Comparison of ENCODE assay signal across 19 cellular contexts in the genomic region with DNA sequence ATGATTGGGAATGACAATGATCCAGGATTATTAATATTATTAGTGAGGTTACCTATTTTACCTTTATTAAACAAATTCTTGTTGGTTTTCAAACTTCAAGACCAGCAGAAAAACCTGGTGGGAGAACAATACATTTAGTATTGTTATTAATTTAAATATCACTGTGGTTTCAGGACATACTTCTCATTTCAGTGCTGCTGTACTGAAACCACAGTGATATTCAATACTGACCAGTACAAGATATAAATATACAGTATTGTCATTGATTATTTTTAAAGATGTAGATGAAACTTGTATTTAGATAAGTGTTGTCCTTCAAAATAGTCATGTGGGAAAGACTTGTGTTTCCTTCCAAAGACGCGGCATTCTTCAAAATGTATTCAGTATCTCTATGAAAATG.
DNase-seq lines count a peak whose midpoint lies in the region; ATAC-seq, FAIRE-seq and TF ChIP-seq lines count a peak whose summit lies in the region.
"Had no signal": no experiment of that assay in that cellular context is flagged by ENCODE, and none has a peak within 500 bp of the region (broad histone marks: within the 10 kb centered on the region; RNA-seq: fewer than 3 reads in every experiment).

No MANE protein-coding gene starts in this region.

- POLR2A ChIA-PET in GM12878 (lab: Charles Lee): no interaction called here

- no TSS peak for BruUV-seq in GM12878 (replicated peaks; lab: Mats Ljungman, UMichigan)

- peak overlapping the region; percentile 80 for H3K4me2 ChIP-seq in BLaER1
- no peak overlapping the region; the same call in 1 of the 2 replicates for H3K4me2 ChIP-seq in GM12878 (ENCODE audit: control insufficient read depth, insufficient read depth)
- H3K4me2 ChIP-seq: A549 had no signal

- intact Hi-C loops in GM12878 (cut with micrococcal nuclease; ENCODE audit: unreplicated experiment): loop anchor here (5.0 kb wide), 2 partner anchors 139 to 889 kb away; no protein-coding TSS in a partner anchor
- intact Hi-C loops in left lung (cut with DNase I): no loop called here

- TF ChIP-seq CTCF in GM12878 (IDR thresholded peaks at IDR 0.05 in 2 of 3, conservative IDR thresholded peaks at IDR 0.05 in 1 of 3; ENCODE audit: control insufficient read depth in 2 of 3, extremely low read depth in 1 of 3, insufficient read depth in 1 of 3, low read depth in 3 of 3, low read length in 3 of 3): no peak
- no peak for TF ChIP-seq CTCF in left lung (IDR thresholded peaks at IDR 0.05)

- TF ChIP-seq EP300 in GM12878 (IDR thresholded peaks at IDR 0.05; ENCODE audit: borderline replicate concordance in 1 of 2, control insufficient read depth in 1 of 2, low read depth in 2 of 2, low read length in 2 of 2): no peak

- H3K27ac ChIP-seq in BLaER1 (0 out of 2 replicates have a peak overlapping the region, but pooled peaks have one; percentile 14), GM12878 (ENCODE audit: control insufficient read depth, insufficient read depth) (no peak overlapping the region), left lung (no peak overlapping the region), SJCRH30 (no peak overlapping the region)
- H3K27ac ChIP-seq: 22Rv1, A549, C4-2B had no signal

- SMC1A ChIA-PET in GM12878 (lab: Charles Lee; ENCODE audit: uncharacterized antibody, unreplicated experiment): no interaction called here

- H2AFZ ChIP-seq in GM12878 (ENCODE audit: control insufficient read depth, low read depth, low read length): no peak overlapping the region

- RAD21 ChIA-PET in GM12878 (lab: Charles Lee; ENCODE audit: unreplicated experiment): interaction anchor here (1.2 kb wide), 1 partner anchor 328 kb away, joined by 4 read pairs; no protein-coding TSS in a partner anchor

- H3K79me2 ChIP-seq in GM12878 (ENCODE audit: control insufficient read depth, insufficient read depth, low read length): no peaks in the 10 kb centered on the region

- TF ChIP-seq RAD21 in GM12878 (IDR thresholded peaks at IDR 0.05; ENCODE audit: insufficient read depth, low read depth, low read length): no peak

- H3K4me3 ChIP-seq in BLaER1 (no peak overlapping the region), GM12878 (no peak overlapping the region), left lung (no peak overlapping the region), SJCRH30 (no peak overlapping the region)
- H3K4me3 ChIP-seq: A549 had no signal

- DNase-seq in GM12878 (ENCODE audit: low read depth, low spot score): no peak
- DNase-seq in left lung: no peak
- DNase-seq in SJCRH30: no peak
- DNase-seq in kidney tubule cell (ENCODE audit: low spot score): no peak
- DNase-seq: AML-193; Caco-2; Calu3; CD4-positive, alpha-beta T cell; CD8-positive, alpha-beta T cell; DMS79 treated with DMSO at 0.1 percent for 48 hours; GF-D8 had no signal

- H3K36me3 ChIP-seq in BLaER1: no peaks in the 10 kb centered on the region; the same call in 1 of the 2 replicates
- H3K36me3 ChIP-seq in GM12878 (ENCODE audit: control insufficient read depth in 2 of 2, insufficient read depth in 2 of 2, low read length in 1 of 2): no peaks in the 10 kb centered on the region
- H3K36me3 ChIP-seq in left lung: no peaks in the 10 kb centered on the region
- no peaks in the 10 kb centered on the region for H3K36me3 ChIP-seq in SJCRH30

- WGBS in GM12878 (ENCODE audit: insufficient coverage, insufficient replicate concordance, low lambda C conversion rate, missing lambda C conversion rate): 98% methylated on average over 2 of the region's 2 CpGs

- FAIRE-seq in GM12878 (lab: Jason Lieb, UNC): no peak
- FAIRE-seq: A549, G401.6, GM12892, GM18507 had no signal

- no peaks in the 10 kb centered on the region for H4K20me1 ChIP-seq in BLaER1
- H4K20me1 ChIP-seq in GM12878 (ENCODE audit: control insufficient read depth, insufficient read depth): no peaks in the 10 kb centered on the region

- CTCF ChIA-PET in GM12878 (lab: Yijun Ruan, JAX): interaction anchor here (1.2 kb wide), 1 partner anchor 21 kb away, joined by 3 read pairs; no protein-coding TSS in a partner anchor

- H3K4me1 ChIP-seq in BLaER1 (peaks cover 59% of the 10 kb centered on the region), GM12878 (ENCODE audit: control insufficient read depth, insufficient read depth, low read length) (peaks cover 26% of the 10 kb centered on the region), left lung (no peaks in the 10 kb centered on the region), SJCRH30 (no peaks in the 10 kb centered on the region)
- H3K4me1 ChIP-seq: A549, Caco-2 had no signal

- TF ChIP-seq POLR2A in GM12878 (IDR thresholded peaks at IDR 0.05; ENCODE audit: low read depth, low read length): no peak

- peaks cover 24% of the 10 kb centered on the region; the same call in 1 of the 2 replicates for H3K9me3 ChIP-seq in BLaER1
- peaks cover 6% of the 10 kb centered on the region; the same call in 2 of the 3 replicates for H3K9me3 ChIP-seq in GM12878 (replicated peaks; ENCODE audit: control insufficient read depth, insufficient read depth, low read length)
- H3K9me3 ChIP-seq in left lung: no peaks in the 10 kb centered on the region
- H3K9me3 ChIP-seq in SJCRH30 (replicated peaks): no peaks in the 10 kb centered on the region
- H3K9me3 ChIP-seq: A549, Caco-2 had no signal

- H3K27me3 ChIP-seq in BLaER1 (no peaks in the 10 kb centered on the region), GM12878 (replicated peaks in 1 of 2; ENCODE audit: control insufficient read depth in 2 of 2, insufficient read depth in 2 of 2, low read length in 1 of 2) (no peaks in the 10 kb centered on the region), left lung (no peaks in the 10 kb centered on the region), SJCRH30 (no peaks in the 10 kb centered on the region)

- in situ Hi-C loops in GM12878 (cut with MboI): loop anchor here (5.0 kb wide), 1 partner anchor 329 kb away; no protein-coding TSS in a partner anchor

- H3K9ac ChIP-seq in BLaER1 (no peak overlapping the region), GM12878 (ENCODE audit: control insufficient read depth, insufficient read depth, low read length) (no peak overlapping the region)

- peak; percentile 28 for ATAC-seq in HG02885 (IDR thresholded peaks at IDR 0.05; ENCODE audit: poor library complexity, unreplicated experiment)
- peak; percentile 12 for ATAC-seq in GM12878
- ATAC-seq in left lung: no peak
- ATAC-seq: A549; CD8-positive, alpha-beta T cell had no signal

TF ChIP-seq in GM12878, 131 proteins besides CTCF, POLR2A, EP300 and RAD21:
- TF ChIP-seq IKZF2 (IDR thresholded peaks at IDR 0.05): no peak
- TF ChIP-seq, protein P1, sequence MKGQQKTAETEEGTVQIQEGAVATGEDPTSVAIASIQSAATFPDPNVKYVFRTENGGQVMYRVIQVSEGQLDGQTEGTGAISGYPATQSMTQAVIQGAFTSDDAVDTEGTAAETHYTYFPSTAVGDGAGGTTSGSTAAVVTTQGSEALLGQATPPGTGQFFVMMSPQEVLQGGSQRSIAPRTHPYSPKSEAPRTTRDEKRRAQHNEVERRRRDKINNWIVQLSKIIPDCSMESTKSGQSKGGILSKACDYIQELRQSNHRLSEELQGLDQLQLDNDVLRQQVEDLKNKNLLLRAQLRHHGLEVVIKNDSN (IDR thresholded peaks at IDR 0.05; ENCODE audit: borderline replicate concordance, extremely low read length, insufficient read depth, low read depth, low read length): no peak
- no peak for TF ChIP-seq POLR2AphosphoS2 (IDR thresholded peaks at IDR 0.05; ENCODE audit: low read depth, low read length)
- peak in 1 of 2 experiments; percentile 19; a peak in 1 of 4 replicates for TF ChIP-seq CEBPB (IDR thresholded peaks at IDR 0.05; ENCODE audit: borderline replicate concordance in 1 of 2, low read depth in 2 of 2, low read length in 2 of 2)
- peak; percentile 31; the same call in 1 of the 2 replicates for TF ChIP-seq JUNB (IDR thresholded peaks at IDR 0.05)
- TF ChIP-seq FOXM1 (IDR thresholded peaks at IDR 0.05; ENCODE audit: low read depth, low read length): peak; percentile 41; the same call in 1 of the 2 replicates
- peak; percentile 60 for TF ChIP-seq NFIC (IDR thresholded peaks at IDR 0.05; ENCODE audit: low read depth, low read length)
- TF ChIP-seq, protein P2, sequence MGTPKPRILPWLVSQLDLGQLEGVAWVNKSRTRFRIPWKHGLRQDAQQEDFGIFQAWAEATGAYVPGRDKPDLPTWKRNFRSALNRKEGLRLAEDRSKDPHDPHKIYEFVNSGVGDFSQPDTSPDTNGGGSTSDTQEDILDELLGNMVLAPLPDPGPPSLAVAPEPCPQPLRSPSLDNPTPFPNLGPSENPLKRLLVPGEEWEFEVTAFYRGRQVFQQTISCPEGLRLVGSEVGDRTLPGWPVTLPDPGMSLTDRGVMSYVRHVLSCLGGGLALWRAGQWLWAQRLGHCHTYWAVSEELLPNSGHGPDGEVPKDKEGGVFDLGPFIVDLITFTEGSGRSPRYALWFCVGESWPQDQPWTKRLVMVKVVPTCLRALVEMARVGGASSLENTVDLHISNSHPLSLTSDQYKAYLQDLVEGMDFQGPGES (IDR thresholded peaks at IDR 0.05): no peak
- peak; percentile 85 for TF ChIP-seq RUNX3 (IDR thresholded peaks at IDR 0.05; ENCODE audit: low read length)
- TF ChIP-seq, protein P3, sequence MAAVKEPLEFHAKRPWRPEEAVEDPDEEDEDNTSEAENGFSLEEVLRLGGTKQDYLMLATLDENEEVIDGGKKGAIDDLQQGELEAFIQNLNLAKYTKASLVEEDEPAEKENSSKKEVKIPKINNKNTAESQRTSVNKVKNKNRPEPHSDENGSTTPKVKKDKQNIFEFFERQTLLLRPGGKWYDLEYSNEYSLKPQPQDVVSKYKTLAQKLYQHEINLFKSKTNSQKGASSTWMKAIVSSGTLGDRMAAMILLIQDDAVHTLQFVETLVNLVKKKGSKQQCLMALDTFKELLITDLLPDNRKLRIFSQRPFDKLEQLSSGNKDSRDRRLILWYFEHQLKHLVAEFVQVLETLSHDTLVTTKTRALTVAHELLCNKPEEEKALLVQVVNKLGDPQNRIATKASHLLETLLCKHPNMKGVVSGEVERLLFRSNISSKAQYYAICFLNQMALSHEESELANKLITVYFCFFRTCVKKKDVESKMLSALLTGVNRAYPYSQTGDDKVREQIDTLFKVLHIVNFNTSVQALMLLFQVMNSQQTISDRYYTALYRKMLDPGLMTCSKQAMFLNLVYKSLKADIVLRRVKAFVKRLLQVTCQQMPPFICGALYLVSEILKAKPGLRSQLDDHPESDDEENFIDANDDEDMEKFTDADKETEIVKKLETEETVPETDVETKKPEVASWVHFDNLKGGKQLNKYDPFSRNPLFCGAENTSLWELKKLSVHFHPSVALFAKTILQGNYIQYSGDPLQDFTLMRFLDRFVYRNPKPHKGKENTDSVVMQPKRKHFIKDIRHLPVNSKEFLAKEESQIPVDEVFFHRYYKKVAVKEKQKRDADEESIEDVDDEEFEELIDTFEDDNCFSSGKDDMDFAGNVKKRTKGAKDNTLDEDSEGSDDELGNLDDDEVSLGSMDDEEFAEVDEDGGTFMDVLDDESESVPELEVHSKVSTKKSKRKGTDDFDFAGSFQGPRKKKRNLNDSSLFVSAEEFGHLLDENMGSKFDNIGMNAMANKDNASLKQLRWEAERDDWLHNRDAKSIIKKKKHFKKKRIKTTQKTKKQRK (IDR thresholded peaks at IDR 0.05; ENCODE audit: low read depth, low read length): no peak
